In the genomic region with DNA sequence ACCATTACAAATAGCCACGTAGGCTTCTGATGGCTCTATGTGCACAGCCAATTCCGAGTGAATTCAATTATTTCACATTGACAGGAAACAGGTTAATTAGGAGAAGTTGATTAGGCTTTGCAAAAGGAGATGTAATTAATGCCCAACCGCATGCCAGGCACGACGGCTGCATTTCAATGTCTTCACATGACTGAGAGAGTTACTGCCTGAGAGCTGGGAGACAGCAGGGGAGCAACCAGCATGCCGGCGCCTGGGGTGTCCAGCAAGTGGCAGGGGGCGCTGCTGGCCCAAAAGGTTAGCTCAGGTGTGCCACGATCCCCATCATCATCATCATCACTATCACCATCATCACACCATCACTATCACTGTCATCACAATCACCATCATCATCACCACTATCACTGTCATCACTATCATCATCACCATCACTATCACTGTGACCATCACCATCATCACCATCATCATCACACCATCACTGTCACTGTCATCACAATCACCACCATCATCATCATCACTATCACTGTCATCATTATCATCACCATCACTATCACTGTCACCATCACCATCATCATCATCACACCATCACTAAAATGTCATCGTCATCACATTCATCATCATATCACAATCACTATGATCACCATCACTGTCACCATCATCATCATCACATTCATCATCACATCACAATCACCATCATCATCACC, we compare ENCODE assay signal across 1 cellular context.
TF ChIP-seq lines count a peak whose summit lies in the region.

No MANE protein-coding gene starts in this region.

TF ChIP-seq in HEK293, 187 proteins besides CTCF, POLR2A, EP300 and RAD21 (continued from another document):
- TF ChIP-seq, protein P1, sequence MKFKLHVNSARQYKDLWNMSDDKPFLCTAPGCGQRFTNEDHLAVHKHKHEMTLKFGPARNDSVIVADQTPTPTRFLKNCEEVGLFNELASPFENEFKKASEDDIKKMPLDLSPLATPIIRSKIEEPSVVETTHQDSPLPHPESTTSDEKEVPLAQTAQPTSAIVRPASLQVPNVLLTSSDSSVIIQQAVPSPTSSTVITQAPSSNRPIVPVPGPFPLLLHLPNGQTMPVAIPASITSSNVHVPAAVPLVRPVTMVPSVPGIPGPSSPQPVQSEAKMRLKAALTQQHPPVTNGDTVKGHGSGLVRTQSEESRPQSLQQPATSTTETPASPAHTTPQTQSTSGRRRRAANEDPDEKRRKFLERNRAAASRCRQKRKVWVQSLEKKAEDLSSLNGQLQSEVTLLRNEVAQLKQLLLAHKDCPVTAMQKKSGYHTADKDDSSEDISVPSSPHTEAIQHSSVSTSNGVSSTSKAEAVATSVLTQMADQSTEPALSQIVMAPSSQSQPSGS (tag by site-specific recombination; IDR thresholded peaks at IDR 0.05; ENCODE audit: low read depth): peak; percentile 66
- no peak for TF ChIP-seq BCL11A (tag by site-specific recombination; IDR thresholded peaks at IDR 0.05; ENCODE audit: low read depth)
- no peak for TF ChIP-seq ZNF335 (tag by site-specific recombination; conservative IDR thresholded peaks at IDR 0.05)
- TF ChIP-seq TSHZ1 (tag by site-specific recombination; IDR thresholded peaks at IDR 0.05; ENCODE audit: borderline replicate concordance): no peak
- TF ChIP-seq ZNF768 (tag by site-specific recombination; IDR thresholded peaks at IDR 0.05): no peak
- 0 out of 2 replicates have a peak, but pooled peaks have one; percentile 16 for TF ChIP-seq ZBTB17 (tag by site-specific recombination; IDR thresholded peaks at IDR 0.05)
TF ChIP-seq in HEK293: peak in this region for 6.
